ENCODE assay signal across 8 cellular contexts in the genomic region with DNA sequence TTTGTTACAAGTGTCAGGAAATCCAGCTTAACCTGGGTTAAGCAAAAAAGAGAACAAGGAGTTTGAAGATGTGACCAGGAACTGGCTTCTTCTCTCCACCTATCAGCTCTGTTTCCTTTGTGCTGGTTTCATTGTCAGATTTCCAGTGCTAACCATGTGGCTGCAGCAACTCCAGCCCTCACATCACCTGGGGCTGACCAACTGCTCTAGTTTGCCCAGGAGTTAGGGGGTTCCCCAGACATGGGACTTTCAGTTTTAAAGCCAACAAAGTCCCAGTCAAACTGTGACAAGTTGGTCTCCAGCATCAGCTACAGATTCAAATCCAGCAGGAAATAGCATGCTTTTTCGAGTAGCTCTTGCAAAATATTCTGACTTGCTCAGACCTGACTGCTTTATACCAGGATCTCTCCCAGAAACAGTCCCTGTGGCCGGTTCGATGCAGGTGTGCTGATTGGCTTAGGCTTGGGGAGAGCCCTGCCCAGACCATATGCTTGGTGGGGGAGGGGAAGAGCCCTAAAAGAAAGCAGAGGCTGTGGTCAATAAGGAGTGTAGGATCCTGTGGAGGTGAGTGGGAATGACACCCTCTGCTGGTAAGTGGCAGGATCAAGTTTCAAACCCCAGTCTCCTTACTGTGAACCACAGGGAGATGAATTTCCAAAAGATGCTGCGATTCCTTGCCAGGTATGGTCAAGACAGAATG. TPM values are rescaled to one million over a fixed set of nuclear protein-coding genes. Genes with fewer than 3 reads are reported as not detected.
DNase-seq lines count a peak whose midpoint lies in the region; ATAC-seq and TF ChIP-seq lines count a peak whose summit lies in the region.

No MANE protein-coding gene starts in this region.

- ATAC-seq in GM18861 (IDR thresholded peaks at IDR 0.05; ENCODE audit: unreplicated experiment) (peak; percentile 63), HG02973 (IDR thresholded peaks at IDR 0.05; ENCODE audit: unreplicated experiment) (peak; percentile 81)

- no peak overlapping the region for H3K4me3 ChIP-seq in esophagus muscularis mucosa
- H3K4me3 ChIP-seq in parathyroid adenoma (ENCODE audit: low read depth, low read length) = no peak overlapping the region

- H3K79me2 ChIP-seq in parathyroid adenoma = no peaks in the 10 kb centered on the region

- WGBS in esophagus muscularis mucosa = 43% methylated on average over 3 of the region's 4 CpGs

- no peaks in the 10 kb centered on the region for H3K36me3 ChIP-seq in esophagus muscularis mucosa
- H3K36me3 ChIP-seq in parathyroid adenoma (ENCODE audit: control insufficient read depth, insufficient read depth, low read length) = no peaks in the 10 kb centered on the region

- H3K27ac ChIP-seq in esophagus muscularis mucosa (replicated peaks in 1 of 4) (peak overlapping the region; percentile 53 to 75 (median 73)), parathyroid adenoma (no peak overlapping the region)

- TF ChIP-seq CTCF in esophagus muscularis mucosa (IDR thresholded peaks at IDR 0.05) (peak; percentile 45 to 63 (median 50)), parathyroid adenoma (IDR thresholded peaks at IDR 0.05) (peak; percentile 10)

- intact Hi-C loops in esophagus muscularis mucosa (cut with DNase I) = loop anchor here (5.0 kb wide), 2 partner anchors 44 to 119 kb away; no protein-coding TSS in a partner anchor

- H3K9ac ChIP-seq in parathyroid adenoma = no peak overlapping the region

- DNase-seq in AG20443 (ENCODE audit: low spot score) = peak; percentile 44
- peak; percentile 80 for DNase-seq in NCI-H69 (lab: John Stamatoyannopoulos, UW)
- peak; percentile 60 for DNase-seq in esophagus muscularis mucosa (ENCODE audit: extremely low spot score)
- no peak for DNase-seq in stimulated activated CD4-positive, alpha-beta T cell treated with anti-CD3 and anti-CD28 coated beads, Interleukin-15, amount 100 ng/mL, for 24 hours
- DNase-seq in stimulated activated CD4-positive, alpha-beta T cell treated with anti-CD3 and anti-CD28 coated beads, Interleukin-2, amount 100 ng/mL, for 24 hours = no peak

- no peak overlapping the region for H2AFZ ChIP-seq in parathyroid adenoma

- H3K9me3 ChIP-seq in esophagus muscularis mucosa (no peaks in the 10 kb centered on the region), parathyroid adenoma (ENCODE audit: control insufficient read depth, low read length) (no peaks in the 10 kb centered on the region)

- no peak for TF ChIP-seq POLR2A in esophagus muscularis mucosa (IDR thresholded peaks at IDR 0.05; ENCODE audit: low read depth)

- no peaks in the 10 kb centered on the region for H3K27me3 ChIP-seq in esophagus muscularis mucosa
- H3K27me3 ChIP-seq in parathyroid adenoma (ENCODE audit: control insufficient read depth, insufficient read depth, low read length) = no peaks in the 10 kb centered on the region

- no peak overlapping the region for H3K4me2 ChIP-seq in parathyroid adenoma (ENCODE audit: low read length)

- TF ChIP-seq EP300 in esophagus muscularis mucosa (IDR thresholded peaks at IDR 0.05) = no peak

- H3K4me1 ChIP-seq in esophagus muscularis mucosa = peaks cover 3 to 48% (median 44%) of the 10 kb centered on the region in 4 donors
- H3K4me1 ChIP-seq in parathyroid adenoma = no peaks in the 10 kb centered on the region

RNA-seq across cellular contexts. Expression of a gene that starts 49.5 kb away (rescaled TPM):
- total RNA-seq in esophagus muscularis mucosa = 10 to 100 TPM; 11.6 to 38.1 (median 17.7) TPM

Comparison
In these comparisons a context has a peak if more than half of its experiments do, and no peak if none do; other contexts are left out.
1. DNase-seq: peak in AG20443 (single experiment), NCI-H69 (single experiment) and esophagus muscularis mucosa (single experiment); none in stimulated activated CD4-positive, alpha-beta T cell treated with anti-CD3 and anti-CD28 coated beads, Interleukin-15, amount 100 ng/mL, for 24 hours (single experiment) and stimulated activated CD4-positive, alpha-beta T cell treated with anti-CD3 and anti-CD28 coated beads, Interleukin-2, amount 100 ng/mL, for 24 hours (0 of 2).